In genomic region chr2:162343492-162343823, GRCh38 we compare ENCODE assay signal across 8 cellular contexts. TPM values are rescaled to one million over a fixed set of nuclear protein-coding genes. Genes with fewer than 3 reads are reported as not detected.
DNase-seq lines count a peak whose midpoint lies in the region; ATAC-seq and TF ChIP-seq lines count a peak whose summit lies in the region.

No MANE protein-coding gene starts in this region.

- no peak for DNase-seq in heart right ventricle
- DNase-seq in cardiac septum (ENCODE audit: low spot score): no peak
- DNase-seq in activated naive CD8-positive, alpha-beta T cell treated with anti-CD3 and anti-CD28 coated beads, Interleukin-2, amount 10 ng/mL, durations not matched to agents 7 days and 5 days: no peak
- no peak for DNase-seq in lower leg skin (ENCODE audit: low spot score in 2 of 2)
- DNase-seq in upper lobe of right lung: no peak
- DNase-seq in stimulated activated CD8-positive, alpha-beta memory T cell treated with anti-CD3 and anti-CD28 coated beads, Interleukin-4, amount 100 ng/mL, for 48 hours: no peak
- DNase-seq in NCI-H146 (lab: John Stamatoyannopoulos, UW): no peak

- no peaks in the 10 kb centered on the region for H3K9me3 Mint-ChIP-seq in activated naive CD8-positive, alpha-beta T cell treated with anti-CD3 and anti-CD28 coated beads, Interleukin-2, amount 10 ng/mL, durations not matched to agents 7 days and 5 days

- WGBS in heart right ventricle, 2 donors: 53 to 59% methylated on average over 4 of the region's 4 CpGs
- WGBS in lower leg skin, 2 donors: 41 to 59% methylated on average over 4 of the region's 4 CpGs

- peaks cover 10% of the 10 kb centered on the region for H3K4me1 Mint-ChIP-seq in activated naive CD8-positive, alpha-beta T cell treated with anti-CD3 and anti-CD28 coated beads, Interleukin-2, amount 10 ng/mL, durations not matched to agents 7 days and 5 days

- POLR2A ChIA-PET in activated naive CD8-positive, alpha-beta T cell treated with anti-CD3 and anti-CD28 coated beads, Interleukin-2, amount 10 ng/mL, durations not matched to agents 7 days and 5 days (lab: Charles Lee): interaction anchor here (0.6 to 1.3 kb wide), 2 partner anchors 16 to 25 kb away, joined by 5 to 11 read pairs; partner anchors contain the start of gene IFIH1

- no peaks in the 10 kb centered on the region for H3K27me3 ChIP-seq in heart right ventricle
- H3K27me3 ChIP-seq in upper lobe of right lung: no peaks in the 10 kb centered on the region

- H3K4me1 ChIP-seq in heart right ventricle (peaks cover 0 to 34% (median 6%) of the 10 kb centered on the region in 9 donors), upper lobe of right lung (peaks cover 11% of the 10 kb centered on the region)

- peaks cover 0 to 4% (median 0%) of the 10 kb centered on the region in 9 donors for H3K36me3 ChIP-seq in heart right ventricle
- peaks cover 3% of the 10 kb centered on the region for H3K36me3 ChIP-seq in upper lobe of right lung

- ATAC-seq in heart right ventricle: no peak
- ATAC-seq in activated naive CD8-positive, alpha-beta T cell treated with anti-CD3 and anti-CD28 coated beads, Interleukin-2, amount 10 ng/mL, durations not matched to agents 7 days and 5 days (ENCODE audit: low read depth): no peak
- ATAC-seq in upper lobe of right lung: no peak
- ATAC-seq in GM18520 (IDR thresholded peaks at IDR 0.05; ENCODE audit: unreplicated experiment): no peak

- peaks cover 3% of the 10 kb centered on the region for H3K27me3 Mint-ChIP-seq in activated naive CD8-positive, alpha-beta T cell treated with anti-CD3 and anti-CD28 coated beads, Interleukin-2, amount 10 ng/mL, durations not matched to agents 7 days and 5 days

- TF ChIP-seq CTCF in heart right ventricle (IDR thresholded peaks at IDR 0.05) (no peak), lower leg skin (IDR thresholded peaks at IDR 0.05) (no peak), upper lobe of right lung (IDR thresholded peaks at IDR 0.05) (no peak)

- intact Hi-C loops in heart right ventricle (cut with DNase I) (no loop called here), cardiac septum (cut with DNase I) (no loop called here), lower leg skin (cut with DNase I; ENCODE audit: low total_unique reads) (no loop called here), upper lobe of right lung (cut with DNase I) (no loop called here)

- TF ChIP-seq POLR2A in lower leg skin (IDR thresholded peaks at IDR 0.05): no peak

- H3K4me3 Mint-ChIP-seq in activated naive CD8-positive, alpha-beta T cell treated with anti-CD3 and anti-CD28 coated beads, Interleukin-2, amount 10 ng/mL, durations not matched to agents 7 days and 5 days: peak overlapping the region; percentile 88

- H3K27ac Mint-ChIP-seq in activated naive CD8-positive, alpha-beta T cell treated with anti-CD3 and anti-CD28 coated beads, Interleukin-2, amount 10 ng/mL, durations not matched to agents 7 days and 5 days: peak overlapping the region; percentile 66

- H3K36me3 Mint-ChIP-seq in activated naive CD8-positive, alpha-beta T cell treated with anti-CD3 and anti-CD28 coated beads, Interleukin-2, amount 10 ng/mL, durations not matched to agents 7 days and 5 days: peaks cover 1% of the 10 kb centered on the region

- H3K4me3 ChIP-seq in heart right ventricle (peak overlapping the region; percentile 68 to 92 (median 86)), lower leg skin (ENCODE audit: low read depth, poor library complexity, severe bottlenecking) (peak overlapping the region; percentile 79), upper lobe of right lung (peak overlapping the region; percentile 81)

- H3K27ac ChIP-seq in heart right ventricle (peak overlapping the region in 3 of 10 donors; percentile 57 to 91 (median 83)), upper lobe of right lung (no peak overlapping the region)

- no peaks in the 10 kb centered on the region for H3K9me3 ChIP-seq in heart right ventricle
- H3K9me3 ChIP-seq in upper lobe of right lung: no peaks in the 10 kb centered on the region

RNA-seq across cellular contexts. Expression of gene GCA, which starts 0.5 kb away (rescaled TPM):
- total RNA-seq in heart right ventricle (10 to 100 TPM in 1 of 10 donors, 1 to 10 TPM in 9; 3.1 to 19.4 (median 6.6) TPM), cardiac septum (7.3 TPM), lower leg skin (10 to 100 TPM in 3 of 4 donors, 1 to 10 TPM in 1; 7.5 to 32.6 (median 20.2) TPM), upper lobe of right lung (64.8 TPM)
- polyA plus RNA-seq in heart right ventricle: 1 to 10 TPM; 7.3 to 7.8 TPM
- 10 to 100 TPM; 14.7 to 20.9 TPM for total RNA-seq in activated naive CD8-positive, alpha-beta T cell treated with anti-CD3 and anti-CD28 coated beads, Interleukin-2, amount 10 ng/mL, durations not matched to agents 7 days and 5 days

RNA-seq across cellular contexts. Expression of gene IFIH1, which starts 25.0 kb away (rescaled TPM):
- total RNA-seq in heart right ventricle (10 to 100 TPM in 2 of 10 donors, 1 to 10 TPM in 8; 4.0 to 22.1 (median 6.5) TPM), cardiac septum (4.4 TPM), lower leg skin (10 to 100 TPM in 1 of 4 donors, 1 to 10 TPM in 3; 7.9 to 15.8 (median 8.7) TPM), upper lobe of right lung (38.1 TPM)
- 1 to 10 TPM; 3.5 to 5.8 TPM for polyA plus RNA-seq in heart right ventricle
- total RNA-seq in activated naive CD8-positive, alpha-beta T cell treated with anti-CD3 and anti-CD28 coated beads, Interleukin-2, amount 10 ng/mL, durations not matched to agents 7 days and 5 days: 10 to 100 TPM; 45.9 to 50.4 TPM
